Comparison of ENCODE assay signal across 23 cellular contexts in genomic region chrX:40003071-40003981, GRCh38.
DNase-seq lines count a peak whose midpoint lies in the region; ATAC-seq and TF ChIP-seq lines count a peak whose summit lies in the region.
"Had no signal": no experiment of that assay in that cellular context is flagged by ENCODE, and none has a peak within 500 bp of the region (broad histone marks: within the 10 kb centered on the region; RNA-seq: fewer than 3 reads in every experiment).

No MANE protein-coding gene starts in this region.

- DNase-seq in GM23338 (ENCODE audit: low spot score) (no peak), IMR-90 (peak; percentile 17), fibroblast of peridontal ligament (ENCODE audit: extremely low read depth) (peak; percentile 21), neuronal stem cell (ENCODE audit: low spot score) (no peak), AG20443 (ENCODE audit: low spot score) (no peak), NCI-H146 (lab: John Stamatoyannopoulos, UW) (no peak)
- DNase-seq: activated naive CD4-positive, alpha-beta T cell treated with anti-CD3 and anti-CD28 coated beads, Interleukin-2, amount 50 U/mL, for 16 hours; AML-193; gastrocnemius medialis; HFFc6; KBM-7; kidney; NCI-H187; NCI-H2227 treated with DMSO at 0.1 percent for 48 hours; RPMI8226; small intestine; stimulated activated CD4-positive, alpha-beta T cell treated with anti-CD3 and anti-CD28 coated beads, Interleukin-4, amount 100 ng/mL, for 1 hour; stimulated activated naive CD8-positive, alpha-beta T cell treated with anti-CD3 and anti-CD28 coated beads, Interleukin-15, amount 100 ng/mL, for 72 hours; trophoblast cell had no signal

- intact Hi-C loops in IMR-90 (cut with micrococcal nuclease) = no loop called here

- H3K27ac ChIP-seq in GM23338 (ENCODE audit: low read depth) = no peak overlapping the region
- no peak overlapping the region for H3K27ac ChIP-seq in IMR-90 (ENCODE audit: insufficient read depth, low read length)
- H3K27ac ChIP-seq in neuronal stem cell (replicated peaks; ENCODE audit: low read length) = no peak overlapping the region
- H3K27ac ChIP-seq: gastrocnemius medialis had no signal

- H3K9me3 ChIP-seq in IMR-90 (ENCODE audit: control insufficient read depth, insufficient read depth, low read length) = peaks cover 6% of the 10 kb centered on the region; the same call in 1 of the 2 replicates
- H3K9me3 ChIP-seq in neuronal stem cell (replicated peaks in 1 of 2; ENCODE audit: control insufficient read depth in 2 of 2, insufficient read depth in 1 of 2, low read depth in 1 of 2, low read length in 2 of 2) = no peaks in the 10 kb centered on the region
- H3K9me3 ChIP-seq: gastrocnemius medialis had no signal

- H2AK5ac ChIP-seq in IMR-90 (ENCODE audit: low read depth, low read length) (no peak overlapping the region), neuronal stem cell (ENCODE audit: low read depth, low read length) (no peak overlapping the region)

- no peak overlapping the region for H3K4me3 Mint-ChIP-seq in GM23338
- H3K4me3 Mint-ChIP-seq: central memory CD8-positive, alpha-beta T cell; HFFc6; natural killer cell treated with Interleukin-12 subunit alpha and Interleukin-12 subunit beta and Interleukin-15 and Interleukin-18, amount 100 ng/mL, for 72 hours; stimulated activated naive CD8-positive, alpha-beta T cell treated with anti-CD3 and anti-CD28 coated beads, Interleukin-15, amount 100 ng/mL, for 72 hours had no signal

- POLR2A ChIA-PET in IMR-90 (lab: Charles Lee; ENCODE audit: unreplicated experiment) = no interaction called here

- H3K9me2 ChIP-seq in GM23338 (ENCODE audit: insufficient read depth) = no peaks in the 10 kb centered on the region

- no peak for TF ChIP-seq CTCF in GM23338 (conservative IDR thresholded peaks at IDR 0.05; ENCODE audit: low read depth in 2 of 2)
- no peak for TF ChIP-seq CTCF in IMR-90 (conservative IDR thresholded peaks at IDR 0.05; ENCODE audit: low read depth, low read length)

- H3K4me3 ChIP-seq in GM23338 (no peak overlapping the region), IMR-90 (ENCODE audit: insufficient read depth, low read depth, low read length) (no peak overlapping the region), neuronal stem cell (ENCODE audit: low read length in 2 of 2) (no peak overlapping the region)
- H3K4me3 ChIP-seq: gastrocnemius medialis had no signal

- H3K36me3 ChIP-seq in GM23338 (ENCODE audit: insufficient read depth) = no peaks in the 10 kb centered on the region
- no peaks in the 10 kb centered on the region for H3K36me3 ChIP-seq in IMR-90 (ENCODE audit: control insufficient read depth, insufficient read depth, low read length)
- H3K36me3 ChIP-seq in neuronal stem cell (replicated peaks in 1 of 2; ENCODE audit: control insufficient read depth in 2 of 2, insufficient read depth in 2 of 2, low read length in 2 of 2) = no peaks in the 10 kb centered on the region
- H3K36me3 ChIP-seq: gastrocnemius medialis had no signal

- H3K4ac ChIP-seq in IMR-90 (ENCODE audit: low read depth, low read length) = no peak overlapping the region
- no peak overlapping the region for H3K4ac ChIP-seq in neuronal stem cell (ENCODE audit: low read length)

- in situ Hi-C loops in IMR-90 (cut with MboI; ENCODE audit: low sequenced_read_pairs) = no loop called here

- no peak for TF ChIP-seq POLR2A in IMR-90 (IDR thresholded peaks at IDR 0.05; ENCODE audit: low read depth, low read length)

- CTCF ChIA-PET in IMR-90 (lab: Yijun Ruan, JAX) = no interaction called here

- no peak overlapping the region for H2BK15ac ChIP-seq in IMR-90 (ENCODE audit: low read depth, low read length)
- no peak overlapping the region for H2BK15ac ChIP-seq in neuronal stem cell (ENCODE audit: low read length)

- H3K27me3 Mint-ChIP-seq in GM23338 (ENCODE audit: insufficient read depth, low read depth, poor library complexity) = peaks cover 34% of the 10 kb centered on the region

- H3K56ac ChIP-seq in IMR-90 (ENCODE audit: extremely low read depth, insufficient read depth, low read length) = no peak overlapping the region

- no peaks in the 10 kb centered on the region for H3K36me3 Mint-ChIP-seq in GM23338 (ENCODE audit: low read depth)
- H3K36me3 Mint-ChIP-seq: memory B cell; natural killer cell treated with Interleukin-12 subunit alpha and Interleukin-12 subunit beta and Interleukin-15 and Interleukin-18, amount 100 ng/mL, for 72 hours had no signal

- no peak overlapping the region for H2AK9ac ChIP-seq in IMR-90 (replicated peaks; ENCODE audit: low read depth, low read length, poor library complexity)

- H2BK12ac ChIP-seq in neuronal stem cell (ENCODE audit: low read length) = no peak overlapping the region

- peaks cover 59% of the 10 kb centered on the region for H3K27me3 ChIP-seq in GM23338 (ENCODE audit: insufficient read depth)
- H3K27me3 ChIP-seq in IMR-90 (ENCODE audit: control insufficient read depth, insufficient read depth, low read length) = peaks cover 29% of the 10 kb centered on the region
- peaks cover 0 to 21% (median 0%) of the 10 kb centered on the region in 3 experiments for H3K27me3 ChIP-seq in neuronal stem cell (ENCODE audit: control insufficient read depth in 3 of 3, insufficient read depth in 3 of 3, low read depth in 1 of 3, low read length in 3 of 3)

- H3K14ac ChIP-seq in IMR-90 (replicated peaks; ENCODE audit: low read depth, low read length) (no peak overlapping the region), neuronal stem cell (ENCODE audit: low read length) (no peak overlapping the region)

- H3K9ac ChIP-seq in IMR-90 (ENCODE audit: low read depth, low read length) = no peak overlapping the region
- H3K9ac ChIP-seq in neuronal stem cell (ENCODE audit: low read depth, low read length, poor library complexity) = no peak overlapping the region

- H3K23ac ChIP-seq in IMR-90 (ENCODE audit: low read depth, low read length) (no peak overlapping the region), neuronal stem cell (ENCODE audit: low read depth, low read length, poor library complexity) (no peak overlapping the region)

- H3K9me1 ChIP-seq in IMR-90 (ENCODE audit: insufficient read depth, low read length) = no peaks in the 10 kb centered on the region

- H3K79me1 ChIP-seq in IMR-90 (ENCODE audit: low read depth in 1 of 2, low read length in 2 of 2) = no peaks in the 10 kb centered on the region
- no peaks in the 10 kb centered on the region for H3K79me1 ChIP-seq in neuronal stem cell (ENCODE audit: low read depth, low read length)

- H4K20me1 ChIP-seq in GM23338 (replicated peaks; ENCODE audit: insufficient read depth) (no peaks in the 10 kb centered on the region), IMR-90 (ENCODE audit: insufficient read depth, low read length) (no peaks in the 10 kb centered on the region)

- H3K9me3 Mint-ChIP-seq in GM23338 = peaks cover 2% of the 10 kb centered on the region; the same call in 1 of the 3 replicates
- H3K9me3 Mint-ChIP-seq: central memory CD8-positive, alpha-beta T cell; HFFc6; memory B cell; natural killer cell treated with Interleukin-12 subunit alpha and Interleukin-12 subunit beta and Interleukin-15 and Interleukin-18, amount 100 ng/mL, for 72 hours; stimulated activated naive CD8-positive, alpha-beta T cell treated with anti-CD3 and anti-CD28 coated beads, Interleukin-15, amount 100 ng/mL, for 72 hours had no signal

- H4K8ac ChIP-seq in IMR-90 (ENCODE audit: low read depth in 2 of 2, low read length in 2 of 2) = no peak overlapping the region
- no peak overlapping the region for H4K8ac ChIP-seq in neuronal stem cell (ENCODE audit: low read depth, low read length)

- H3K18ac ChIP-seq in IMR-90 (ENCODE audit: low read depth, low read length) (no peak overlapping the region), neuronal stem cell (ENCODE audit: low read length) (no peak overlapping the region)

- TF ChIP-seq RAD21 in IMR-90 (IDR thresholded peaks at IDR 0.05; ENCODE audit: low read length) = no peak

- BruUV-seq in IMR-90 (replicated peaks; lab: Mats Ljungman, UMichigan) = no TSS peak

- H3K4me2 ChIP-seq in GM23338 (peak overlapping the region; percentile 81; the same call in 1 of the 2 replicates), IMR-90 (ENCODE audit: low read depth, low read length) (no peak overlapping the region), neuronal stem cell (ENCODE audit: insufficient read depth, low read length, poor library complexity, severe bottlenecking) (no peak overlapping the region)

- H3K27ac Mint-ChIP-seq in GM23338 = no peak overlapping the region
- H3K27ac Mint-ChIP-seq: HFFc6; memory B cell; natural killer cell treated with Interleukin-12 subunit alpha and Interleukin-12 subunit beta and Interleukin-15 and Interleukin-18, amount 100 ng/mL, for 72 hours; stimulated activated naive CD8-positive, alpha-beta T cell treated with anti-CD3 and anti-CD28 coated beads, Interleukin-15, amount 100 ng/mL, for 72 hours had no signal

- 50% methylated on average over 1 of the region's 7 CpGs; no CpG with 5 or more reads in 1 of the 2 experiments for WGBS in IMR-90 (ENCODE audit: extremely low coverage in 2 of 2, insufficient read length in 1 of 2), 2 experiments
- WGBS in neuronal stem cell (ENCODE audit: extremely low coverage in 2 of 2, insufficient read length in 2 of 2, insufficient replicate concordance in 1 of 2), 2 donors = no CpG with 5 or more reads among the region's 7 CpGs

- no peaks in the 10 kb centered on the region for H3K79me2 ChIP-seq in GM23338 (replicated peaks; ENCODE audit: insufficient read depth)

- H2BK5ac ChIP-seq in IMR-90 (ENCODE audit: low read depth, low read length, poor library complexity, severe bottlenecking) (no peak overlapping the region), neuronal stem cell (ENCODE audit: low read length) (no peak overlapping the region)

- dilution Hi-C loops in IMR-90 (cut with HindIII; ENCODE audit: low sequenced_read_pairs, unreplicated experiment) = no loop called here

- no peak overlapping the region for H2BK20ac ChIP-seq in IMR-90 (ENCODE audit: low read depth, low read length)

- H4K91ac ChIP-seq in IMR-90 (ENCODE audit: insufficient read depth, low read depth, low read length) = no peak overlapping the region
- no peak overlapping the region for H4K91ac ChIP-seq in neuronal stem cell (ENCODE audit: low read depth, low read length, poor library complexity)

- ATAC-seq in GM23338 (no peak), IMR-90 (ENCODE audit: low read depth) (peak; percentile 56), GM21390 (IDR thresholded peaks at IDR 0.05; ENCODE audit: unreplicated experiment) (no peak)
- ATAC-seq: natural killer cell treated with Interleukin-12 subunit alpha and Interleukin-12 subunit beta and Interleukin-15 and Interleukin-18, amount 100 ng/mL, for 72 hours; stimulated activated naive CD8-positive, alpha-beta T cell treated with anti-CD3 and anti-CD28 coated beads, Interleukin-15, amount 100 ng/mL, for 72 hours had no signal

- no peak overlapping the region for H2BK120ac ChIP-seq in IMR-90 (ENCODE audit: low read depth, low read length)
- H2BK120ac ChIP-seq in neuronal stem cell (ENCODE audit: low read depth, low read length) = no peak overlapping the region

- H4K5ac ChIP-seq in IMR-90 (ENCODE audit: low read depth, low read length) = no peak overlapping the region

- peaks cover 22% of the 10 kb centered on the region for H3K4me1 ChIP-seq in GM23338 (ENCODE audit: insufficient read depth)
- H3K4me1 ChIP-seq in IMR-90 (ENCODE audit: control insufficient read depth, insufficient read depth, low read length) = no peaks in the 10 kb centered on the region; the same call in 1 of the 2 replicates
- peaks cover 0 to 18% of the 10 kb centered on the region in 2 donors for H3K4me1 ChIP-seq in neuronal stem cell (ENCODE audit: control insufficient read depth in 2 of 2, insufficient read depth in 1 of 2, low read depth in 1 of 2, low read length in 2 of 2)
- H3K4me1 ChIP-seq: gastrocnemius medialis had no signal

- H3F3A ChIP-seq in GM23338 (replicated peaks; ENCODE audit: low read depth) = no peaks in the 10 kb centered on the region

- H2AFZ ChIP-seq in GM23338 = no peak overlapping the region
- no peak overlapping the region for H2AFZ ChIP-seq in IMR-90 (replicated peaks; ENCODE audit: low read length, poor library complexity)
- peak overlapping the region; percentile 6 for H2AFZ ChIP-seq in neuronal stem cell (ENCODE audit: low read length)

- H3K4me1 Mint-ChIP-seq in GM23338 = peaks cover 34% of the 10 kb centered on the region

Comparison
In these comparisons a context has a peak if more than half of its experiments do, and no peak if none do; other contexts are left out.
1. DNase-seq: peak in IMR-90 (single experiment) and fibroblast of peridontal ligament (single experiment); none in GM23338 (single experiment), neuronal stem cell (single experiment), AG20443 (single experiment) and NCI-H146 (single experiment).